10 cellular contexts compared by ENCODE assay signal in the genomic region with DNA sequence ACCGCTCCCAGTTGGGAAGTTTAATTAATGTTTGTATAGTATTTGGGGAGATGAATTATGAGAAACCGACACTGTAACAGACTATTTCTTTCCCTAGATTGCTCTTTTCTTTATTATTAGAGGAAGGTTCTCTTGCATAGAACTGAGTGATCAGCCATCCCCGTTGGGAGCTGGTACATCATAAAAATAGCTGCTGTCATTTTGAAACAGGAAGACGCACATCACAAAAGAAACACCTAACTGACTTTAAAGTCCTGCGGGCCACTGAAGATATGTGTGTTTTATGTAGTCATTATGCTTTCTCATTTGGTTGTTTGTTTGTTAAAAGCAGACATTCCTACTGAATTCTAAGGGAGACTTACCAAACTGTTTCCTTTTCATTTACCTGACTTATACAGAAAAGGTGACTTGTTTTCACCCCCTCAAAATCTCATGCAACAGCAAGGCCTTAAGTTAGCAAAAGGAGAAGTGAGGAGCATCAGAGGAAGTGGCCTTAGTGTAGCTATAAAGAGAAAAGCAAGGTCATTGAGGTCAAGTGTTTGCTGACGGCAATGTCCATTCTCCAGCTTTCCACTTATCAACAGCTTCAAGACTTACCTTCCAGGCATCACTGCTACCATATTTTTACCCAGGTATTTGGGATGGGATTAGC.
A peak's percentile ranks its signal among the peaks of the same experiment; 100 is the strongest.
DNase-seq lines count a peak whose midpoint lies in the region; ATAC-seq and TF ChIP-seq lines count a peak whose summit lies in the region.
"Had no signal": no experiment of that assay in that cellular context is flagged by ENCODE, and none has a peak within 500 bp of the region (broad histone marks: within the 10 kb centered on the region; RNA-seq: fewer than 3 reads in every experiment).

No MANE protein-coding gene starts in this region.

- peaks cover 27% of the 10 kb centered on the region for H3K27me3 Mint-ChIP-seq in activated naive CD8-positive, alpha-beta T cell treated with anti-CD3 and anti-CD28 coated beads for 36 hours

- no peaks in the 10 kb centered on the region for H3K4me1 ChIP-seq in right lobe of liver

- H3K27ac Mint-ChIP-seq in activated naive CD8-positive, alpha-beta T cell treated with anti-CD3 and anti-CD28 coated beads for 36 hours = no peak overlapping the region
- H3K27ac Mint-ChIP-seq: activated T-helper 1 cell treated with anti-CD3 and anti-CD28 coated beads, Interleukin-12 subunit alpha, Interleukin-12 subunit beta, Interleukin-2, Interleukin-4 antibody, amounts not matched to agents 30 ng/mL and 10 ng/mL and 1 ng/mL, durations not matched to agents 14 hours and 24 hours and 36 hours had no signal

- no peaks in the 10 kb centered on the region for H3K36me3 Mint-ChIP-seq in activated naive CD8-positive, alpha-beta T cell treated with anti-CD3 and anti-CD28 coated beads for 36 hours

- H3K9me3 ChIP-seq in right lobe of liver = no peaks in the 10 kb centered on the region

- no peak overlapping the region for H3K27ac ChIP-seq in right lobe of liver

- 69% methylated on average over 6 of the region's 6 CpGs for WGBS in right lobe of liver (ENCODE audit: insufficient coverage, low coverage, low lambda C conversion rate, missing lambda C conversion rate)

- H3K4me3 Mint-ChIP-seq in activated naive CD8-positive, alpha-beta T cell treated with anti-CD3 and anti-CD28 coated beads for 36 hours = no peak overlapping the region
- H3K4me3 Mint-ChIP-seq: activated T-helper 1 cell treated with anti-CD3 and anti-CD28 coated beads, Interleukin-12 subunit alpha, Interleukin-12 subunit beta, Interleukin-2, Interleukin-4 antibody, amounts not matched to agents 30 ng/mL and 10 ng/mL and 1 ng/mL, durations not matched to agents 14 hours and 24 hours and 36 hours had no signal

- no peaks in the 10 kb centered on the region for H3K27me3 ChIP-seq in right lobe of liver

- in situ Hi-C loops in KBM-7 (cut with MboI; ENCODE audit: low pct_unique_long_range_greater_than_20kb, low sequenced_read_pairs) = no loop called here

- intact Hi-C loops in right lobe of liver (cut with DNase I) = no loop called here

- H3K4me1 Mint-ChIP-seq in activated naive CD8-positive, alpha-beta T cell treated with anti-CD3 and anti-CD28 coated beads for 36 hours = no peaks in the 10 kb centered on the region

- H3K36me3 ChIP-seq in right lobe of liver = no peaks in the 10 kb centered on the region

- H3K9me3 Mint-ChIP-seq in activated naive CD8-positive, alpha-beta T cell treated with anti-CD3 and anti-CD28 coated beads for 36 hours = no peaks in the 10 kb centered on the region
- H3K9me3 Mint-ChIP-seq: activated T-helper 1 cell treated with anti-CD3 and anti-CD28 coated beads, Interleukin-12 subunit alpha, Interleukin-12 subunit beta, Interleukin-2, Interleukin-4 antibody, amounts not matched to agents 30 ng/mL and 10 ng/mL and 1 ng/mL, durations not matched to agents 14 hours and 24 hours and 36 hours had no signal

- ATAC-seq in GM18498 (IDR thresholded peaks at IDR 0.05; ENCODE audit: unreplicated experiment) (peak; percentile 93), GM21367 (IDR thresholded peaks at IDR 0.05; ENCODE audit: unreplicated experiment) (peak; percentile 93), HG03060 (IDR thresholded peaks at IDR 0.05; ENCODE audit: low read depth, unreplicated experiment) (peak; percentile 88), right lobe of liver (no peak)

- DNase-seq in NOMO-1 treated with DMSO at 0.1 percent for 48 hours (lab: John Stamatoyannopoulos, UW; ENCODE audit: unreplicated experiment) (peak; percentile 93), KBM-7 (no peak), right lobe of liver (no peak), NCI-H2081 (lab: John Stamatoyannopoulos, UW) (no peak)
- no peak for DNase-seq in activated naive CD8-positive, alpha-beta T cell treated with anti-CD3 and anti-CD28 coated beads for 36 hours
- DNase-seq: NCI-H69 had no signal

- TF ChIP-seq CTCF in right lobe of liver (IDR thresholded peaks at IDR 0.05) = no peak

- H3K4me3 ChIP-seq in right lobe of liver = no peak overlapping the region

- no peak for TF ChIP-seq POLR2A in right lobe of liver (IDR thresholded peaks at IDR 0.05)

Comparison
In these comparisons a context has a peak if more than half of its experiments do, and no peak if none do; other contexts are left out.
1. ATAC-seq: peak in GM18498 (single experiment), GM21367 (single experiment) and HG03060 (single experiment); none in right lobe of liver (0 of 4).